14 cellular contexts compared by ENCODE assay signal in the genomic region with DNA sequence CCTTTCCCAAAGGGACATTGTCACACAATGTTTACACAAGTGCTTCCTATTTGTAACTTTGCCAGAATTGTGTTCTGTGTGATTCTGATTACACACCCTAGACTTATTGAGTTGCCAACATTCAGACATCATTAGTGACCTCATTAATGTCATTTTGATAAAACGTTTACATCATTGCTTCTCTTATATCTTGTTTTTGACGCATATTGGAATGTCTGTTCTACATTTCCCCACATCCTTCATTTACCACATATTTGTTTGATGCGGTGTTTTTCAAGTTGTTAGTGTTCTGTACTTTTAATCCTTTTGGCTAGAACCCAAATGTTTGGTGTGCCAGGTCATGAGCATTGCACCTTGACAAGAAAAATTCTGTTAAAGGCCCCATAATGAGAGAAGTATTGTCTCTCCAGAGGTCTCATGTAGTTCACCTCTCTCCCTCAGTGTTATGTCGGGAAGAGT.
DNase-seq lines count a peak whose midpoint lies in the region; ATAC-seq and TF ChIP-seq lines count a peak whose summit lies in the region.
"Had no signal": no experiment of that assay in that cellular context is flagged by ENCODE, and none has a peak within 500 bp of the region (broad histone marks: within the 10 kb centered on the region; RNA-seq: fewer than 3 reads in every experiment).

No MANE protein-coding gene starts in this region.

- no peaks in the 10 kb centered on the region for H3F3A ChIP-seq in SK-N-SH (replicated peaks; ENCODE audit: insufficient read depth)

- no peak for TF ChIP-seq CTCF in SK-N-SH (IDR thresholded peaks at IDR 0.05)
- no peak for TF ChIP-seq CTCF in body of pancreas (IDR thresholded peaks at IDR 0.05)
- no peak for TF ChIP-seq CTCF in right atrium auricular region (IDR thresholded peaks at IDR 0.05)
- TF ChIP-seq CTCF in upper lobe of right lung (IDR thresholded peaks at IDR 0.05), result no peak

- DNase-seq in SK-N-SH (no peak), body of pancreas (no peak), right atrium auricular region (ENCODE audit: low spot score) (no peak), upper lobe of right lung (no peak), RKO (ENCODE audit: low spot score) (no peak)
- DNase-seq in effector memory CD4-positive, alpha-beta T cell, result no peak
- no peak for DNase-seq in activated CD8-positive, alpha-beta memory T cell treated with anti-CD3 and anti-CD28 coated beads, Interleukin-2, amount 50 U/mL, for 4 hours
- DNase-seq: activated CD4-positive, alpha-beta T cell treated with anti-CD3 and anti-CD28 coated beads for 36 hours; activated effector memory CD4-positive, alpha-beta T cell treated with Interleukin-2 at 50 U/mL for 16 hours; effector CD4-positive, alpha-beta T cell; NCI-H510A treated with DMSO at 0.1 percent for 48 hours had no signal

- H2AFZ ChIP-seq in SK-N-SH (ENCODE audit: low read depth), result no peak overlapping the region

- TF ChIP-seq EP300 in SK-N-SH (IDR thresholded peaks at IDR 0.05; ENCODE audit: borderline replicate concordance in 1 of 2, low read depth in 1 of 2, low read length in 1 of 2), result no peak

- ATAC-seq in SK-N-SH treated with all-trans-retinoic acid at 6 μM for 48 hours, result no peak
- peak; percentile 79 for ATAC-seq in body of pancreas
- peak; percentile 43 for ATAC-seq in upper lobe of right lung
- ATAC-seq: activated CD4-positive, alpha-beta T cell treated with anti-CD3 and anti-CD28 coated beads for 36 hours; K562; naive thymus-derived CD4-positive, alpha-beta T cell had no signal

- H3K4me1 ChIP-seq in SK-N-SH (ENCODE audit: control insufficient read depth in 1 of 2, insufficient read depth in 2 of 2, low read depth in 1 of 2, low read length in 1 of 2), result no peaks in the 10 kb centered on the region
- peaks cover 8% of the 10 kb centered on the region for H3K4me1 ChIP-seq in body of pancreas
- H3K4me1 ChIP-seq in right atrium auricular region, result peaks cover 0 to 23% of the 10 kb centered on the region in 2 donors
- H3K4me1 ChIP-seq in upper lobe of right lung, result no peaks in the 10 kb centered on the region
- H3K4me1 ChIP-seq in effector memory CD4-positive, alpha-beta T cell (ENCODE audit: control insufficient read depth, insufficient read depth, low read length, poor library complexity, severe bottlenecking), result no peaks in the 10 kb centered on the region

- no peaks in the 10 kb centered on the region for H3K9me3 ChIP-seq in SK-N-SH
- peaks cover 0 to 7% (median 0%) of the 10 kb centered on the region in 3 donors for H3K9me3 ChIP-seq in body of pancreas
- peaks cover 0 to 7% of the 10 kb centered on the region in 2 donors for H3K9me3 ChIP-seq in right atrium auricular region
- H3K9me3 ChIP-seq in upper lobe of right lung, result no peaks in the 10 kb centered on the region
- no peaks in the 10 kb centered on the region for H3K9me3 ChIP-seq in effector memory CD4-positive, alpha-beta T cell (ENCODE audit: control insufficient read depth, low read length)

- CTCF ChIA-PET in SK-N-SH (lab: Yijun Ruan, JAX), result no interaction called here

- H3K9me2 ChIP-seq in SK-N-SH, result no peaks in the 10 kb centered on the region

- H3K27me3 ChIP-seq in SK-N-SH (ENCODE audit: insufficient read depth) (no peaks in the 10 kb centered on the region), body of pancreas (no peaks in the 10 kb centered on the region), right atrium auricular region (no peaks in the 10 kb centered on the region), upper lobe of right lung (no peaks in the 10 kb centered on the region)
- H3K27me3 ChIP-seq in effector memory CD4-positive, alpha-beta T cell (replicated peaks; ENCODE audit: control insufficient read depth, insufficient read depth, low read length, poor library complexity, severe bottlenecking), result no peaks in the 10 kb centered on the region

- intact Hi-C loops in body of pancreas (cut with DNase I) (no loop called here), upper lobe of right lung (cut with DNase I) (no loop called here)

- POLR2A ChIA-PET in SK-N-SH (lab: Yijun Ruan, JAX), result no interaction called here

- TF ChIP-seq RAD21 in SK-N-SH (IDR thresholded peaks at IDR 0.05; ENCODE audit: low read length), result no peak

- H3K79me2 ChIP-seq in SK-N-SH (ENCODE audit: insufficient read depth), result no peaks in the 10 kb centered on the region

- no peak overlapping the region for H3K9ac ChIP-seq in SK-N-SH

- 55% methylated on average over 4 of the region's 4 CpGs for WGBS in SK-N-SH (ENCODE audit: low lambda C conversion rate)
- 35 to 42% methylated on average over 4 of the region's 4 CpGs for WGBS in body of pancreas, 2 donors

- no peak for TF ChIP-seq POLR2A in body of pancreas (IDR thresholded peaks at IDR 0.05)

- H4K20me1 ChIP-seq in SK-N-SH (ENCODE audit: insufficient read depth), result no peaks in the 10 kb centered on the region

- no peak overlapping the region for H3K27ac ChIP-seq in SK-N-SH (ENCODE audit: low read depth in 2 of 2, low read length in 1 of 2)
- H3K27ac ChIP-seq in body of pancreas, result peak overlapping the region in 3 of 4 donors; percentile 23 to 54 (median 27)
- peak overlapping the region; percentile 26 to 54 for H3K27ac ChIP-seq in right atrium auricular region
- H3K27ac ChIP-seq in upper lobe of right lung, result peak overlapping the region; percentile 18
- H3K27ac ChIP-seq in effector memory CD4-positive, alpha-beta T cell (ENCODE audit: insufficient read depth, low read length, poor library complexity, severe bottlenecking), result no peak overlapping the region

- H3K4me3 ChIP-seq in SK-N-SH (ENCODE audit: low read depth in 2 of 2, low read length in 1 of 2) (no peak overlapping the region), body of pancreas (no peak overlapping the region), right atrium auricular region (no peak overlapping the region), upper lobe of right lung (no peak overlapping the region)
- no peak overlapping the region for H3K4me3 ChIP-seq in effector memory CD4-positive, alpha-beta T cell (ENCODE audit: insufficient read depth, low read depth, low read length, poor library complexity, severe bottlenecking)
- H3K4me3 ChIP-seq: K562 had no signal

- H3K36me3 ChIP-seq in SK-N-SH (replicated peaks in 1 of 2; ENCODE audit: control insufficient read depth in 1 of 2, insufficient read depth in 2 of 2, low read length in 1 of 2), result no peaks in the 10 kb centered on the region
- no peaks in the 10 kb centered on the region for H3K36me3 ChIP-seq in body of pancreas (replicated peaks in 1 of 2; ENCODE audit: insufficient read depth in 1 of 2, low read depth in 2 of 2)
- H3K36me3 ChIP-seq in right atrium auricular region, result no peaks in the 10 kb centered on the region
- no peaks in the 10 kb centered on the region for H3K36me3 ChIP-seq in upper lobe of right lung
- H3K36me3 ChIP-seq in effector memory CD4-positive, alpha-beta T cell (ENCODE audit: control insufficient read depth, insufficient read depth, low read length), result no peaks in the 10 kb centered on the region

- no peak overlapping the region for H3K4me2 ChIP-seq in SK-N-SH

TF ChIP-seq in SK-N-SH treated with all-trans-retinoic acid at 6 μM for 48 hours, 23 proteins besides CTCF, POLR2A, EP300 and RAD21 (continues in another document):
- TF ChIP-seq CSDC2 (CRISPR knock-in tag; IDR thresholded peaks at IDR 0.05), result no peak
- TF ChIP-seq, protein P1, sequence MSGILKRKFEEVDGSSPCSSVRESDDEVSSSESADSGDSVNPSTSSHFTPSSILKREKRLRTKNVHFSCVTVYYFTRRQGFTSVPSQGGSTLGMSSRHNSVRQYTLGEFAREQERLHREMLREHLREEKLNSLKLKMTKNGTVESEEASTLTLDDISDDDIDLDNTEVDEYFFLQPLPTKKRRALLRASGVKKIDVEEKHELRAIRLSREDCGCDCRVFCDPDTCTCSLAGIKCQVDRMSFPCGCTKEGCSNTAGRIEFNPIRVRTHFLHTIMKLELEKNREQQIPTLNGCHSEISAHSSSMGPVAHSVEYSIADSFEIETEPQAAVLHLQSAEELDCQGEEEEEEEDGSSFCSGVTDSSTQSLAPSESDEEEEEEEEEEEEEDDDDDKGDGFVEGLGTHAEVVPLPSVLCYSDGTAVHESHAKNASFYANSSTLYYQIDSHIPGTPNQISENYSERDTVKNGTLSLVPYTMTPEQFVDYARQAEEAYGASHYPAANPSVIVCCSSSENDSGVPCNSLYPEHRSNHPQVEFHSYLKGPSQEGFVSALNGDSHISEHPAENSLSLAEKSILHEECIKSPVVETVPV (CRISPR knock-in tag; IDR thresholded peaks at IDR 0.05), result peak; percentile 66; the same call in 1 of the 2 replicates
- TF ChIP-seq PPARA (CRISPR knock-in tag; IDR thresholded peaks at IDR 0.05; ENCODE audit: borderline replicate concordance), result no peak
- TF ChIP-seq OSR1 (CRISPR knock-in tag; IDR thresholded peaks at IDR 0.05), result no peak

TF ChIP-seq in SK-N-SH, 30 proteins besides CTCF, POLR2A, EP300 and RAD21 (continues in another document):
- TF ChIP-seq, protein P2, sequence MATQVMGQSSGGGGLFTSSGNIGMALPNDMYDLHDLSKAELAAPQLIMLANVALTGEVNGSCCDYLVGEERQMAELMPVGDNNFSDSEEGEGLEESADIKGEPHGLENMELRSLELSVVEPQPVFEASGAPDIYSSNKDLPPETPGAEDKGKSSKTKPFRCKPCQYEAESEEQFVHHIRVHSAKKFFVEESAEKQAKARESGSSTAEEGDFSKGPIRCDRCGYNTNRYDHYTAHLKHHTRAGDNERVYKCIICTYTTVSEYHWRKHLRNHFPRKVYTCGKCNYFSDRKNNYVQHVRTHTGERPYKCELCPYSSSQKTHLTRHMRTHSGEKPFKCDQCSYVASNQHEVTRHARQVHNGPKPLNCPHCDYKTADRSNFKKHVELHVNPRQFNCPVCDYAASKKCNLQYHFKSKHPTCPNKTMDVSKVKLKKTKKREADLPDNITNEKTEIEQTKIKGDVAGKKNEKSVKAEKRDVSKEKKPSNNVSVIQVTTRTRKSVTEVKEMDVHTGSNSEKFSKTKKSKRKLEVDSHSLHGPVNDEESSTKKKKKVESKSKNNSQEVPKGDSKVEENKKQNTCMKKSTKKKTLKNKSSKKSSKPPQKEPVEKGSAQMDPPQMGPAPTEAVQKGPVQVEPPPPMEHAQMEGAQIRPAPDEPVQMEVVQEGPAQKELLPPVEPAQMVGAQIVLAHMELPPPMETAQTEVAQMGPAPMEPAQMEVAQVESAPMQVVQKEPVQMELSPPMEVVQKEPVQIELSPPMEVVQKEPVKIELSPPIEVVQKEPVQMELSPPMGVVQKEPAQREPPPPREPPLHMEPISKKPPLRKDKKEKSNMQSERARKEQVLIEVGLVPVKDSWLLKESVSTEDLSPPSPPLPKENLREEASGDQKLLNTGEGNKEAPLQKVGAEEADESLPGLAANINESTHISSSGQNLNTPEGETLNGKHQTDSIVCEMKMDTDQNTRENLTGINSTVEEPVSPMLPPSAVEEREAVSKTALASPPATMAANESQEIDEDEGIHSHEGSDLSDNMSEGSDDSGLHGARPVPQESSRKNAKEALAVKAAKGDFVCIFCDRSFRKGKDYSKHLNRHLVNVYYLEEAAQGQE (IDR thresholded peaks at IDR 0.05; ENCODE audit: low read depth, low read length), result no peak
- no peak for TF ChIP-seq SMC3 (IDR thresholded peaks at IDR 0.05; ENCODE audit: low read depth, low read length)
- no peak for TF ChIP-seq TAF1 (IDR thresholded peaks at IDR 0.05; ENCODE audit: borderline replicate concordance, low read depth, low read length)
- TF ChIP-seq RCOR1 (IDR thresholded peaks at IDR 0.05; ENCODE audit: low read length), result no peak
- no peak for TF ChIP-seq EZH2phosphoT487 (IDR thresholded peaks at IDR 0.05; ENCODE audit: borderline replicate concordance, low read depth)

Comparison
In these comparisons a context has a peak if more than half of its experiments do, and no peak if none do; other contexts are left out.
1. H3K27ac ChIP-seq: peak in body of pancreas (3 of 4), right atrium auricular region (2 of 2) and upper lobe of right lung (single experiment); none in SK-N-SH (0 of 2) and effector memory CD4-positive, alpha-beta T cell (single experiment).